ENCODE assay signal across 12 cellular contexts in the genomic region with DNA sequence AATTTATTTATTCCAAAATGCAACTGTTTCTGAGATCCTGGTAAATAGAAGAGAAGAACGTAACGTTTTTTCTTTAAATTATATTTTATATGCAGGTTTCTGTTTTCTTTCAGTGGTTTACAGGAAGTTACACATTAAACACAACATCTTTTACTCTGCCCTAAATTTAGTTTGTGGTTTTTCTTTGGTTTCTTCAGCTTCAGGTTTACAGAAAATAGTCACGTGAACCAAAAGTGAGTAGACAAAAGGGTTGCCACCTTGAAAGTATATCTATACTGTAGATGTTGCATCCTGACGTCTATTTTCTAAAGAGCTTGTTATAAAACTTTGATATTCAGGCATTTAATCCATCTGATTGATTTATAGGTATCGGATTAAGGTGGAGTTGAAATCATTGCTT.
A peak's percentile ranks its signal among the peaks of the same experiment; 100 is the strongest.
DNase-seq lines count a peak whose midpoint lies in the region; ATAC-seq, FAIRE-seq and TF ChIP-seq lines count a peak whose summit lies in the region.
"Had no signal": no experiment of that assay in that cellular context is flagged by ENCODE, and none has a peak within 500 bp of the region (broad histone marks: within the 10 kb centered on the region; RNA-seq: fewer than 3 reads in every experiment).

No MANE protein-coding gene starts in this region.

- no peak for FAIRE-seq in H54 (lab: Jason Lieb, UNC)

- DNase-seq in superior temporal gyrus (ENCODE audit: extremely low spot score) (no peak), T-helper 9 cell (no peak), midbrain (lab: John Stamatoyannopoulos, UW) (no peak), H54 (ENCODE audit: insufficient read length, low spot score) (no peak)
- DNase-seq: CD4-positive, alpha-beta T cell; esophagus squamous epithelium; NCI-H1694 treated with DMSO at 0.1 percent for 48 hours; PC-9 had no signal

- TF ChIP-seq POLR2A in GM18505 (IDR thresholded peaks at IDR 0.05; ENCODE audit: borderline replicate concordance, extremely low read depth, insufficient read depth, insufficient read length) (no peak), H54 (IDR thresholded peaks at IDR 0.05; ENCODE audit: low read depth, low read length) (no peak)

- ATAC-seq in GM18505 (IDR thresholded peaks at IDR 0.05; ENCODE audit: unreplicated experiment) (peak; percentile 93), GM19455 (IDR thresholded peaks at IDR 0.05; ENCODE audit: unreplicated experiment) (peak; percentile 80), HG02852 (IDR thresholded peaks at IDR 0.05; ENCODE audit: unreplicated experiment) (peak; percentile 94), HG03520 (IDR thresholded peaks at IDR 0.05; ENCODE audit: unreplicated experiment) (peak; percentile 89)
